1 cellular context compared by ENCODE assay signal in genomic region chr22:37634505-37635002, GRCh38.
TF ChIP-seq lines count a peak whose summit lies in the region.

No MANE protein-coding gene starts in this region.

TF ChIP-seq in HepG2, 621 proteins besides CTCF, POLR2A, EP300 and RAD21 (continues in another document):
- TF ChIP-seq DMAP1 (CRISPR knock-in tag; IDR thresholded peaks at IDR 0.05) (0 out of 2 replicates have a peak, but pooled peaks have one; percentile 12), RCOR2 (CRISPR knock-in tag; IDR thresholded peaks at IDR 0.05) (no peak), LCORL (IDR thresholded peaks at IDR 0.05) (no peak), LCORL (CRISPR knock-in tag; IDR thresholded peaks at IDR 0.05) (no peak), ZFP36L1 (CRISPR knock-in tag; IDR thresholded peaks at IDR 0.05) (no peak), ZNF761 (CRISPR knock-in tag; conservative IDR thresholded peaks at IDR 0.05) (no peak), JUND (CRISPR knock-in tag; IDR thresholded peaks at IDR 0.05) (no peak), HNRNPH1 (optimal IDR thresholded peaks at IDR 0.05; ENCODE audit: low read depth, low read length) (no peak), ZNF546 (CRISPR knock-in tag; conservative IDR thresholded peaks at IDR 0.05) (no peak), TFDP1 (CRISPR knock-in tag; IDR thresholded peaks at IDR 0.05; ENCODE audit: borderline replicate concordance) (no peak), TRIM24 (CRISPR knock-in tag; IDR thresholded peaks at IDR 0.05) (no peak), TRAFD1 (CRISPR knock-in tag; IDR thresholded peaks at IDR 0.05; ENCODE audit: borderline replicate concordance) (no peak), PHB2 (IDR thresholded peaks at IDR 0.05; ENCODE audit: partially characterized antibody) (no peak), NPAS2 (CRISPR knock-in tag; IDR thresholded peaks at IDR 0.05; ENCODE audit: borderline replicate concordance) (no peak), YEATS4 (CRISPR knock-in tag; IDR thresholded peaks at IDR 0.05; ENCODE audit: borderline replicate concordance) (0 out of 2 replicates have a peak, but pooled peaks have one; percentile 1), MTF2 (CRISPR knock-in tag; IDR thresholded peaks at IDR 0.05; ENCODE audit: borderline replicate concordance) (no peak), MED13 (CRISPR knock-in tag; IDR thresholded peaks at IDR 0.05) (no peak), ZNF839 (CRISPR knock-in tag; IDR thresholded peaks at IDR 0.05; ENCODE audit: borderline replicate concordance) (0 out of 2 replicates have a peak, but pooled peaks have one; percentile 21), KLF15 (CRISPR knock-in tag; IDR thresholded peaks at IDR 0.05; ENCODE audit: borderline replicate concordance) (no peak), ZSCAN20 (CRISPR knock-in tag; IDR thresholded peaks at IDR 0.05; ENCODE audit: borderline replicate concordance) (no peak), MBNL3 (CRISPR knock-in tag; conservative IDR thresholded peaks at IDR 0.05) (no peak), CBFB (CRISPR knock-in tag; IDR thresholded peaks at IDR 0.05) (no peak), ETV6 (CRISPR knock-in tag; conservative IDR thresholded peaks at IDR 0.05) (no peak), ZNF747 (CRISPR knock-in tag; IDR thresholded peaks at IDR 0.05; ENCODE audit: borderline replicate concordance) (no peak; the same call in 1 of the 2 replicates), ZFP37 (CRISPR knock-in tag; IDR thresholded peaks at IDR 0.05; ENCODE audit: borderline replicate concordance) (0 out of 2 replicates have a peak, but pooled peaks have one; percentile 40), THAP8 (CRISPR knock-in tag; IDR thresholded peaks at IDR 0.05; ENCODE audit: borderline replicate concordance) (no peak), NFE2L1 (CRISPR knock-in tag; IDR thresholded peaks at IDR 0.05; ENCODE audit: borderline replicate concordance) (no peak), ZNF598 (CRISPR knock-in tag; IDR thresholded peaks at IDR 0.05; ENCODE audit: borderline replicate concordance) (no peak), SAP130 (CRISPR knock-in tag; IDR thresholded peaks at IDR 0.05; ENCODE audit: low read depth) (no peak), ISX (CRISPR knock-in tag; conservative IDR thresholded peaks at IDR 0.05) (no peak), ZNF567 (CRISPR knock-in tag; IDR thresholded peaks at IDR 0.05; ENCODE audit: borderline replicate concordance) (no peak), NR2F1 (CRISPR knock-in tag; IDR thresholded peaks at IDR 0.05) (no peak), XRCC5 (optimal IDR thresholded peaks at IDR 0.05; ENCODE audit: low read length) (no peak), ZNF441 (CRISPR knock-in tag; IDR thresholded peaks at IDR 0.05; ENCODE audit: borderline replicate concordance) (no peak), ATF3 (CRISPR knock-in tag; IDR thresholded peaks at IDR 0.05) (no peak), RFX1 (IDR thresholded peaks at IDR 0.05) (no peak), SP2 (CRISPR knock-in tag; IDR thresholded peaks at IDR 0.05) (no peak), CBX5 (CRISPR knock-in tag; IDR thresholded peaks at IDR 0.05; ENCODE audit: borderline replicate concordance) (no peak), ASH2L (IDR thresholded peaks at IDR 0.05; ENCODE audit: insufficient read length, low read depth, low read length) (no peak), ZHX2 (IDR thresholded peaks at IDR 0.05; ENCODE audit: low read depth) (no peak), ZHX2 (CRISPR knock-in tag; IDR thresholded peaks at IDR 0.05; ENCODE audit: borderline replicate concordance) (no peak), NRL (CRISPR knock-in tag; IDR thresholded peaks at IDR 0.05; ENCODE audit: borderline replicate concordance) (no peak), ZNF124 (CRISPR knock-in tag; IDR thresholded peaks at IDR 0.05) (no peak), KAT7 (CRISPR knock-in tag; IDR thresholded peaks at IDR 0.05; ENCODE audit: borderline replicate concordance) (no peak; the same call in 1 of the 2 replicates), MTA3 (CRISPR knock-in tag; IDR thresholded peaks at IDR 0.05) (no peak), RNF2 (conservative IDR thresholded peaks at IDR 0.05; ENCODE audit: low read depth) (no peak)
- TF ChIP-seq, protein P1, sequence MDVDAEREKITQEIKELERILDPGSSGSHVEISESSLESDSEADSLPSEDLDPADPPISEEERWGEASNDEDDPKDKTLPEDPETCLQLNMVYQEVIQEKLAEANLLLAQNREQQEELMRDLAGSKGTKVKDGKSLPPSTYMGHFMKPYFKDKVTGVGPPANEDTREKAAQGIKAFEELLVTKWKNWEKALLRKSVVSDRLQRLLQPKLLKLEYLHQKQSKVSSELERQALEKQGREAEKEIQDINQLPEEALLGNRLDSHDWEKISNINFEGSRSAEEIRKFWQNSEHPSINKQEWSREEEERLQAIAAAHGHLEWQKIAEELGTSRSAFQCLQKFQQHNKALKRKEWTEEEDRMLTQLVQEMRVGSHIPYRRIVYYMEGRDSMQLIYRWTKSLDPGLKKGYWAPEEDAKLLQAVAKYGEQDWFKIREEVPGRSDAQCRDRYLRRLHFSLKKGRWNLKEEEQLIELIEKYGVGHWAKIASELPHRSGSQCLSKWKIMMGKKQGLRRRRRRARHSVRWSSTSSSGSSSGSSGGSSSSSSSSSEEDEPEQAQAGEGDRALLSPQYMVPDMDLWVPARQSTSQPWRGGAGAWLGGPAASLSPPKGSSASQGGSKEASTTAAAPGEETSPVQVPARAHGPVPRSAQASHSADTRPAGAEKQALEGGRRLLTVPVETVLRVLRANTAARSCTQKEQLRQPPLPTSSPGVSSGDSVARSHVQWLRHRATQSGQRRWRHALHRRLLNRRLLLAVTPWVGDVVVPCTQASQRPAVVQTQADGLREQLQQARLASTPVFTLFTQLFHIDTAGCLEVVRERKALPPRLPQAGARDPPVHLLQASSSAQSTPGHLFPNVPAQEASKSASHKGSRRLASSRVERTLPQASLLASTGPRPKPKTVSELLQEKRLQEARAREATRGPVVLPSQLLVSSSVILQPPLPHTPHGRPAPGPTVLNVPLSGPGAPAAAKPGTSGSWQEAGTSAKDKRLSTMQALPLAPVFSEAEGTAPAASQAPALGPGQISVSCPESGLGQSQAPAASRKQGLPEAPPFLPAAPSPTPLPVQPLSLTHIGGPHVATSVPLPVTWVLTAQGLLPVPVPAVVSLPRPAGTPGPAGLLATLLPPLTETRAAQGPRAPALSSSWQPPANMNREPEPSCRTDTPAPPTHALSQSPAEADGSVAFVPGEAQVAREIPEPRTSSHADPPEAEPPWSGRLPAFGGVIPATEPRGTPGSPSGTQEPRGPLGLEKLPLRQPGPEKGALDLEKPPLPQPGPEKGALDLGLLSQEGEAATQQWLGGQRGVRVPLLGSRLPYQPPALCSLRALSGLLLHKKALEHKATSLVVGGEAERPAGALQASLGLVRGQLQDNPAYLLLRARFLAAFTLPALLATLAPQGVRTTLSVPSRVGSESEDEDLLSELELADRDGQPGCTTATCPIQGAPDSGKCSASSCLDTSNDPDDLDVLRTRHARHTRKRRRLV (CRISPR knock-in tag; IDR thresholded peaks at IDR 0.05), result no peak
- TF ChIP-seq, protein P2, sequence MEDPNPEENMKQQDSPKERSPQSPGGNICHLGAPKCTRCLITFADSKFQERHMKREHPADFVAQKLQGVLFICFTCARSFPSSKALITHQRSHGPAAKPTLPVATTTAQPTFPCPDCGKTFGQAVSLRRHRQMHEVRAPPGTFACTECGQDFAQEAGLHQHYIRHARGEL (CRISPR knock-in tag; IDR thresholded peaks at IDR 0.05), result no peak
- TF ChIP-seq, protein P3, sequence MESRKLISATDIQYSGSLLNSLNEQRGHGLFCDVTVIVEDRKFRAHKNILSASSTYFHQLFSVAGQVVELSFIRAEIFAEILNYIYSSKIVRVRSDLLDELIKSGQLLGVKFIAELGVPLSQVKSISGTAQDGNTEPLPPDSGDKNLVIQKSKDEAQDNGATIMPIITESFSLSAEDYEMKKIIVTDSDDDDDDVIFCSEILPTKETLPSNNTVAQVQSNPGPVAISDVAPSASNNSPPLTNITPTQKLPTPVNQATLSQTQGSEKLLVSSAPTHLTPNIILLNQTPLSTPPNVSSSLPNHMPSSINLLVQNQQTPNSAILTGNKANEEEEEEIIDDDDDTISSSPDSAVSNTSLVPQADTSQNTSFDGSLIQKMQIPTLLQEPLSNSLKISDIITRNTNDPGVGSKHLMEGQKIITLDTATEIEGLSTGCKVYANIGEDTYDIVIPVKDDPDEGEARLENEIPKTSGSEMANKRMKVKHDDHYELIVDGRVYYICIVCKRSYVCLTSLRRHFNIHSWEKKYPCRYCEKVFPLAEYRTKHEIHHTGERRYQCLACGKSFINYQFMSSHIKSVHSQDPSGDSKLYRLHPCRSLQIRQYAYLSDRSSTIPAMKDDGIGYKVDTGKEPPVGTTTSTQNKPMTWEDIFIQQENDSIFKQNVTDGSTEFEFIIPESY (CRISPR knock-in tag; IDR thresholded peaks at IDR 0.05), result no peak
- TF ChIP-seq, protein P4, sequence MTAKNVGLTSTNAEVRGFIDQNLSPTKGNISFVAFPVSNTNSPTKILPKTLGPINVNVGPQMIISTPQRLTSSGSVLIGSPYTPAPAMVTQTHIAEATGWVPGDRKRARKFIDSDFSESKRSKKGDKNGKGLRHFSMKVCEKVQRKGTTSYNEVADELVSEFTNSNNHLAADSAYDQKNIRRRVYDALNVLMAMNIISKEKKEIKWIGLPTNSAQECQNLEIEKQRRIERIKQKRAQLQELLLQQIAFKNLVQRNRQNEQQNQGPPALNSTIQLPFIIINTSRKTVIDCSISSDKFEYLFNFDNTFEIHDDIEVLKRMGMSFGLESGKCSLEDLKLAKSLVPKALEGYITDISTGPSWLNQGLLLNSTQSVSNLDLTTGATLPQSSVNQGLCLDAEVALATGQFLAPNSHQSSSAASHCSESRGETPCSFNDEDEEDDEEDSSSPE (CRISPR knock-in tag; IDR thresholded peaks at IDR 0.05), result no peak
